10 cellular contexts compared by ENCODE assay signal in genomic region chr3:12629560-12629959, GRCh38. TPM values are rescaled to one million over a fixed set of nuclear protein-coding genes. Genes with fewer than 3 reads are reported as not detected.
DNase-seq lines count a peak whose midpoint lies in the region; ATAC-seq and TF ChIP-seq lines count a peak whose summit lies in the region.
"Had no signal": no experiment of that assay in that cellular context is flagged by ENCODE, and none has a peak within 500 bp of the region (broad histone marks: within the 10 kb centered on the region; RNA-seq: fewer than 3 reads in every experiment).

No MANE protein-coding gene starts in this region.

- H3K36me3 Mint-ChIP-seq in neural progenitor cell: peaks cover 9% of the 10 kb centered on the region

- H3K4me1 ChIP-seq in neutrophil (ENCODE audit: control insufficient read depth in 1 of 2, insufficient read depth in 1 of 2, low read depth in 1 of 2, low read length in 1 of 2) (peaks cover 28 to 53% of the 10 kb centered on the region in 2 experiments), neural progenitor cell (peaks cover 15% of the 10 kb centered on the region), PC-9 (replicated peaks; ENCODE audit: insufficient read depth) (no peaks in the 10 kb centered on the region)

- peaks cover 7% of the 10 kb centered on the region for H3K27me3 Mint-ChIP-seq in neural progenitor cell (ENCODE audit: insufficient read depth, low read depth)

- peaks cover 98% of the 10 kb centered on the region for H4K20me1 ChIP-seq in neural progenitor cell (ENCODE audit: low read depth)
- H4K20me1 ChIP-seq in PC-9 (ENCODE audit: insufficient read depth): peaks cover 55% of the 10 kb centered on the region

- no peak overlapping the region for H3K4me3 ChIP-seq in neutrophil (ENCODE audit: low read depth in 1 of 2, low read length in 1 of 2)
- no peak overlapping the region for H3K4me3 ChIP-seq in neural progenitor cell
- no peak overlapping the region for H3K4me3 ChIP-seq in PC-9

- H3K9me3 ChIP-seq in neutrophil (no peaks in the 10 kb centered on the region), neural progenitor cell (ENCODE audit: low read depth) (no peaks in the 10 kb centered on the region), PC-9 (ENCODE audit: insufficient read depth, low read depth) (no peaks in the 10 kb centered on the region)

- H3K79me2 ChIP-seq in neural progenitor cell (ENCODE audit: low read depth): peaks cover 100% of the 10 kb centered on the region
- H3K79me2 ChIP-seq in PC-9 (ENCODE audit: low read depth): peaks cover 96% of the 10 kb centered on the region

- CTCF ChIA-PET in PC-9 (lab: Charles Lee): no interaction called here

- H3F3A ChIP-seq in neural progenitor cell (ENCODE audit: low read depth) (peaks cover 18% of the 10 kb centered on the region), PC-9 (ENCODE audit: insufficient read depth, low read depth) (no peaks in the 10 kb centered on the region)

- H3K27ac ChIP-seq in neutrophil (peak overlapping the region; percentile 76), neural progenitor cell (no peak overlapping the region), PC-9 (no peak overlapping the region)

- H3K4me2 ChIP-seq in neural progenitor cell: no peak overlapping the region
- H3K4me2 ChIP-seq in PC-9: no peak overlapping the region

- intact Hi-C loops in PC-9 (cut with micrococcal nuclease; ENCODE audit: unreplicated experiment): no loop called here

- peak; percentile 84 for ATAC-seq in esophagus mucosa
- no peak for ATAC-seq in activated CD4-positive, CD25-positive, alpha-beta regulatory T cell treated with anti-CD3 and anti-CD28 coated beads, Interleukin-2, amount 50 U/mL, for 24 hours

- H3K27ac Mint-ChIP-seq in neural progenitor cell: no peak overlapping the region

- no peak overlapping the region for H3K4me3 Mint-ChIP-seq in neural progenitor cell

- H3K27me3 ChIP-seq in neutrophil: no peaks in the 10 kb centered on the region
- no peaks in the 10 kb centered on the region for H3K27me3 ChIP-seq in neural progenitor cell
- H3K27me3 ChIP-seq in PC-9 (ENCODE audit: insufficient read depth, low read depth): no peaks in the 10 kb centered on the region

- POLR2A ChIA-PET in PC-9 (lab: Charles Lee; ENCODE audit: unreplicated experiment): no interaction called here

- DNase-seq in D341Med (ENCODE audit: low spot score) (peak; percentile 33), NCI-H2029 treated with DMSO at 0.1 percent for 48 hours (lab: John Stamatoyannopoulos, UW) (peak; percentile 81), neural progenitor cell (ENCODE audit: low spot score) (no peak), NCI-H128 (lab: John Stamatoyannopoulos, UW; ENCODE audit: unreplicated experiment) (no peak), PC-9 (no peak)
- DNase-seq: GF-D8, NCI-H524 treated with DMSO at 0.1 percent for 48 hours had no signal

- H3K36me3 ChIP-seq in neutrophil (no peaks in the 10 kb centered on the region), neural progenitor cell (no peaks in the 10 kb centered on the region), PC-9 (ENCODE audit: low read depth) (no peaks in the 10 kb centered on the region)

- H3K9ac ChIP-seq in neural progenitor cell: no peak overlapping the region

- peaks cover 12% of the 10 kb centered on the region for H3K4me1 Mint-ChIP-seq in neural progenitor cell

- H2AFZ ChIP-seq in neural progenitor cell (replicated peaks): no peak overlapping the region
- no peak overlapping the region for H2AFZ ChIP-seq in PC-9

- TF ChIP-seq CTCF in neutrophil (IDR thresholded peaks at IDR 0.05): no peak
- TF ChIP-seq CTCF in neural progenitor cell (IDR thresholded peaks at IDR 0.05): no peak
- TF ChIP-seq CTCF in PC-9 (conservative IDR thresholded peaks at IDR 0.05): no peak

- no peaks in the 10 kb centered on the region for H3K9me3 Mint-ChIP-seq in neural progenitor cell

- no peaks in the 10 kb centered on the region for H3K9me2 ChIP-seq in PC-9 (ENCODE audit: insufficient read depth)

- BruUV-seq in PC-9 (replicated peaks; lab: Mats Ljungman, UMichigan): no TSS peak

RNA-seq across cellular contexts. Expression of gene RAF1, which starts 34.4 kb away (rescaled TPM):
- total RNA-seq in esophagus mucosa: 57.3 TPM
- 115 and 130 TPM in 2 replicates for total RNA-seq in neural progenitor cell (ENCODE audit: low replicate concordance)
- total RNA-seq in PC-9 (2021): 65.3 and 72.4 TPM in 2 replicates

Comparison
In these comparisons a context has a peak if more than half of its experiments do, and no peak if none do; other contexts are left out.
1. DNase-seq: peak in D341Med (single experiment) and NCI-H2029 treated with DMSO at 0.1 percent for 48 hours (single experiment); none in neural progenitor cell (single experiment), NCI-H128 (single experiment) and PC-9 (0 of 2).